29 cellular contexts compared by ENCODE assay signal in genomic region chr1:36571106-36571505, GRCh38.
"Had no signal": no experiment of that assay in that cellular context is flagged by ENCODE, and none has a peak within 500 bp of the region (broad histone marks: within the 10 kb centered on the region; RNA-seq: fewer than 3 reads in every experiment).

No MANE protein-coding gene starts in this region.

- H3K36me3 ChIP-seq: brain microvascular endothelial cell, esophagus muscularis mucosa, ovary, sigmoid colon had no signal

- H3K9me3 Mint-ChIP-seq: activated naive CD4-positive, alpha-beta T cell treated with anti-CD3 and anti-CD28 coated beads for 36 hours; activated T-cell treated with anti-CD3 and anti-CD28 coated beads, Interleukin-2, amount 50 U/mL, for 72 hours; mesothelial cell of epicardium; naive B cell; nephron progenitor cell; stimulated activated memory B cell treated with anti-CD40 and anti-IgM and Interleukin-4, amounts not matched to agents 10 μg/mL and 1 μg/mL and 100 μg/mL, for 72 hours; stimulated activated naive CD8-positive, alpha-beta T cell treated with anti-CD3 and anti-CD28 coated beads, Interleukin-15, amount 100 ng/mL, for 72 hours; T-helper 1 cell treated with Interleukin-12 subunit alpha and Interleukin-12 subunit beta and Interleukin-4 antibody, amounts not matched to agents 30 μg/mL and 1 μg/mL, for 36 hours; type B pancreatic cell had no signal

- ATAC-seq: activated T-cell treated with anti-CD3 and anti-CD28 coated beads, Interleukin-2, amount 50 U/mL, for 72 hours; foreskin keratinocyte; left cardiac atrium; left ventricle myocardium superior; psoas muscle; stimulated activated memory B cell treated with anti-CD40 and anti-IgM and Interleukin-4, amounts not matched to agents 10 μg/mL and 1 μg/mL and 100 μg/mL, for 72 hours; stimulated activated naive CD8-positive, alpha-beta T cell treated with anti-CD3 and anti-CD28 coated beads, Interleukin-15, amount 100 ng/mL, for 72 hours had no signal

- H3K36me3 Mint-ChIP-seq: mesothelial cell of epicardium; naive B cell; stimulated activated memory B cell treated with anti-CD40 and anti-IgM and Interleukin-4, amounts not matched to agents 10 μg/mL and 1 μg/mL and 100 μg/mL, for 72 hours; type B pancreatic cell had no signal

- H3K4me3 ChIP-seq: esophagus muscularis mucosa, ovary, psoas muscle, sigmoid colon had no signal

- H3K4me1 Mint-ChIP-seq: mesothelial cell of epicardium; stimulated activated naive CD8-positive, alpha-beta T cell treated with anti-CD3 and anti-CD28 coated beads, Interleukin-15, amount 100 ng/mL, for 72 hours had no signal

- H3K27ac ChIP-seq: brain microvascular endothelial cell, esophagus muscularis mucosa, foreskin keratinocyte, ovary, psoas muscle, sigmoid colon had no signal

- H3K27ac Mint-ChIP-seq: activated naive CD4-positive, alpha-beta T cell treated with anti-CD3 and anti-CD28 coated beads for 36 hours; activated T-cell treated with anti-CD3 and anti-CD28 coated beads, Interleukin-2, amount 50 U/mL, for 72 hours; mesothelial cell of epicardium; naive B cell; nephron progenitor cell; stimulated activated memory B cell treated with anti-CD40 and anti-IgM and Interleukin-4, amounts not matched to agents 10 μg/mL and 1 μg/mL and 100 μg/mL, for 72 hours; stimulated activated naive CD8-positive, alpha-beta T cell treated with anti-CD3 and anti-CD28 coated beads, Interleukin-15, amount 100 ng/mL, for 72 hours; T-helper 1 cell treated with Interleukin-12 subunit alpha and Interleukin-12 subunit beta and Interleukin-4 antibody, amounts not matched to agents 30 μg/mL and 1 μg/mL, for 36 hours; type B pancreatic cell had no signal

- H3K9me3 ChIP-seq: esophagus muscularis mucosa, ovary, psoas muscle, sigmoid colon had no signal

- H3K4me1 ChIP-seq: esophagus muscularis mucosa, foreskin keratinocyte, psoas muscle, sigmoid colon had no signal

- DNase-seq: activated naive CD4-positive, alpha-beta T cell treated with anti-CD3 and anti-CD28 coated beads for 36 hours; activated T-cell treated with anti-CD3 and anti-CD28 coated beads for 4 hours; activated T-cell treated with anti-CD3 and anti-CD28 coated beads, Interleukin-2, amount 50 U/mL, for 72 hours; amniotic stem cell; brain microvascular endothelial cell; caudate nucleus; dermis blood vessel endothelial cell; effector CD4-positive, alpha-beta T cell; foreskin keratinocyte; left cardiac atrium; left ventricle myocardium superior; naive B cell; nephron progenitor cell; ovary; psoas muscle; small intestine; stimulated activated CD4-positive, alpha-beta T cell treated with anti-CD3 and anti-CD28 coated beads, Interleukin-1b, Interleukin-23, amount 100 ng/mL, for 48 hours; stimulated activated CD4-positive, alpha-beta T cell treated with anti-CD3 and anti-CD28 coated beads, Interleukin-4, amount 100 ng/mL, for 4 hours; stimulated activated CD8-positive, alpha-beta memory T cell treated with anti-CD3 and anti-CD28 coated beads, Interleukin-4, amount 100 ng/mL, for 48 hours; stimulated activated naive CD8-positive, alpha-beta T cell treated with anti-CD3 and anti-CD28 coated beads, Interleukin-15, amount 100 ng/mL, for 72 hours; substantia nigra; SW 1271; T1000 had no signal

- H3K27me3 ChIP-seq: brain microvascular endothelial cell, ovary had no signal

- H3K4me3 Mint-ChIP-seq: activated naive CD4-positive, alpha-beta T cell treated with anti-CD3 and anti-CD28 coated beads for 36 hours; activated T-cell treated with anti-CD3 and anti-CD28 coated beads, Interleukin-2, amount 50 U/mL, for 72 hours; mesothelial cell of epicardium; naive B cell; nephron progenitor cell; stimulated activated memory B cell treated with anti-CD40 and anti-IgM and Interleukin-4, amounts not matched to agents 10 μg/mL and 1 μg/mL and 100 μg/mL, for 72 hours; stimulated activated naive CD8-positive, alpha-beta T cell treated with anti-CD3 and anti-CD28 coated beads, Interleukin-15, amount 100 ng/mL, for 72 hours; T-helper 1 cell treated with Interleukin-12 subunit alpha and Interleukin-12 subunit beta and Interleukin-4 antibody, amounts not matched to agents 30 μg/mL and 1 μg/mL, for 36 hours; type B pancreatic cell had no signal
